8 cellular contexts compared by ENCODE assay signal in the genomic region with DNA sequence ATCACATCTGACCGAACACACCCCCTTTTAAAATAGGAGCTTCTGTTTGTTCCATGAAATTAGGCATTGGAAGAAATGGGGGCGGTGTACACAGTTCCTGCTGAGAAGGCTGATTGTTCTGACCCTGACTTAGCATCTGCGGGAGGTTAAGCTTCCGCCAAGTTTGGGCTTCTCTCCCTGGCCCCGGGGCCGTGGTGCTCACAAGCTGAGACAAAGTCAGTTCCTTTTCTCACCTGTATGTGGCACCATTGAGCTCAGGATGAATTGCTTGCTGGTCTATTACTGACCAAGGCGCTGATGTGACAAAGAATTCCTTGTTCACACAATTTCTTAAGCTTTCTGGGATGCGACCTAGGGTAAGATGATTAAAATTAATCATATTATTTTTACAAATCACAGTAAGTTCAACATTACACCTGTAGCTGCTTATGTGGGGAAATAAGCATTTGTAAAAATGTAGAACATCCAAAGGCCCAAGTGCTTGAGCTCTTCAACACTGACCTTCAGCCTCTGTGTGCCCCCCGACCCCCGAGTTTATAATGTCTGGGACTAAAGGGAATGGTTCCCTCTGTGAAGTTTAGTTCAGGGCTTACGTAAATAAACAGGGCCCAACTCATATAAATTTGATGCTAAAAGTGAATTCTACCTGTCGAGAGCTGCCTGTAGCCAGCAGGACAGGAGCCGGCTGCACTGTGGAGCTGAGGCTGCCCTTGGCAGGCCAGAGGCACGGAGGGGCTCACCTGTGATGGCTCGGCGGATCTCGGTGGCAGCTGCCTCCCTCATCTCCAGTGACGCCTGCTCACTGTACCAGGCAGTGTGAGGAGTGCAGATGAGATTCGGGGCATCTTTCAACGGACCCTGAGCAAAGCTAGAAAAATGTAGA. TPM values are rescaled to one million over a fixed set of nuclear protein-coding genes. Genes with fewer than 3 reads are reported as not detected.
A peak's percentile ranks its signal among the peaks of the same experiment; 100 is the strongest.
DNase-seq lines count a peak whose midpoint lies in the region; ATAC-seq and TF ChIP-seq lines count a peak whose summit lies in the region.

No MANE protein-coding gene starts in this region.

- no peaks in the 10 kb centered on the region for H3K27me3 ChIP-seq in BJ (ENCODE audit: control insufficient read depth, insufficient read depth, low read length)
- no peaks in the 10 kb centered on the region for H3K27me3 ChIP-seq in foreskin keratinocyte
- H3K27me3 ChIP-seq in neuronal stem cell (ENCODE audit: control insufficient read depth in 3 of 3, insufficient read depth in 3 of 3, low read depth in 1 of 3, low read length in 3 of 3) = no peaks in the 10 kb centered on the region

- no peak overlapping the region for H2BK15ac ChIP-seq in neuronal stem cell (ENCODE audit: low read length)

- H3K36me3 ChIP-seq in BJ (ENCODE audit: control insufficient read depth, insufficient read depth, low read length) (peaks cover 47% of the 10 kb centered on the region), neuronal stem cell (replicated peaks in 1 of 2; ENCODE audit: control insufficient read depth in 2 of 2, insufficient read depth in 2 of 2, low read length in 2 of 2) (peaks cover 62 to 97% of the 10 kb centered on the region in 2 donors)

- H2AK5ac ChIP-seq in neuronal stem cell (ENCODE audit: low read depth, low read length) = no peak overlapping the region

- peak; percentile 65 for TF ChIP-seq CTCF in BJ (IDR thresholded peaks at IDR 0.05; ENCODE audit: insufficient read depth, low read depth, low read length)
- peak; percentile 42 for TF ChIP-seq CTCF in GM13977 (IDR thresholded peaks at IDR 0.05; ENCODE audit: extremely low read depth, insufficient read depth, missing control alignments)
- peak; percentile 78 for TF ChIP-seq CTCF in LNCaP clone FGC (IDR thresholded peaks at IDR 0.05; ENCODE audit: control insufficient read depth, extremely low read depth, insufficient read depth)
- peak; percentile 74 for TF ChIP-seq CTCF in VCaP (conservative IDR thresholded peaks at IDR 0.05)
- peak; percentile 75 for TF ChIP-seq CTCF in foreskin keratinocyte (conservative IDR thresholded peaks at IDR 0.05)

- no peaks in the 10 kb centered on the region for H3K4me1 ChIP-seq in foreskin keratinocyte
- H3K4me1 ChIP-seq in neuronal stem cell (ENCODE audit: control insufficient read depth in 2 of 2, insufficient read depth in 1 of 2, low read depth in 1 of 2, low read length in 2 of 2) = no peaks in the 10 kb centered on the region

- no peak overlapping the region for H3K4me2 ChIP-seq in neuronal stem cell (ENCODE audit: insufficient read depth, low read length, poor library complexity, severe bottlenecking)

- H2BK12ac ChIP-seq in neuronal stem cell (ENCODE audit: low read length) = no peak overlapping the region

- CTCF ChIA-PET in BJ (lab: Yijun Ruan, JAX) = interaction anchor here (0.6 to 2.7 kb wide), 23 partner anchors 9 to 702 kb away, joined by 3 to 20 read pairs (median 4); no protein-coding TSS in a partner anchor

- H3K14ac ChIP-seq in neuronal stem cell (ENCODE audit: low read length) = no peak overlapping the region

- H4K8ac ChIP-seq in neuronal stem cell (ENCODE audit: low read depth, low read length) = no peak overlapping the region

- no peak overlapping the region for H2AFZ ChIP-seq in neuronal stem cell (ENCODE audit: low read length)

- peaks cover 0 to 1% of the 10 kb centered on the region in 2 donors for H3K9me3 ChIP-seq in neuronal stem cell (replicated peaks in 1 of 2; ENCODE audit: control insufficient read depth in 2 of 2, insufficient read depth in 1 of 2, low read depth in 1 of 2, low read length in 2 of 2)

- H3K4me3 ChIP-seq in BJ (ENCODE audit: low read depth, low read length) (no peak overlapping the region), LNCaP clone FGC (ENCODE audit: low read depth, low read length) (no peak overlapping the region), neuronal stem cell (ENCODE audit: low read length in 2 of 2) (no peak overlapping the region)

- H3K18ac ChIP-seq in neuronal stem cell (ENCODE audit: low read length) = no peak overlapping the region

- H3K9ac ChIP-seq in neuronal stem cell (ENCODE audit: low read depth, low read length, poor library complexity) = no peak overlapping the region

- peak; percentile 77 for ATAC-seq in foreskin keratinocyte

- H3K27ac ChIP-seq in VCaP = no peak overlapping the region; the same call in 1 of the 2 replicates
- no peak overlapping the region for H3K27ac ChIP-seq in foreskin keratinocyte
- no peak overlapping the region for H3K27ac ChIP-seq in neuronal stem cell (replicated peaks; ENCODE audit: low read length)

- no peak for DNase-seq in BJ (ENCODE audit: low read depth)
- peak; percentile 20 for DNase-seq in GM13977 (ENCODE audit: low spot score)
- DNase-seq in LNCaP clone FGC (ENCODE audit: low read depth) = peak; percentile 41
- DNase-seq in foreskin keratinocyte = no peak
- DNase-seq in neuronal stem cell (ENCODE audit: low spot score) = peak; percentile 36
- no peak for DNase-seq in activated effector memory CD4-positive, alpha-beta T cell treated with Interleukin-2 at 50 U/mL for 16 hours
- no peak for DNase-seq in LoVo (ENCODE audit: low spot score)

- H3K23ac ChIP-seq in neuronal stem cell (ENCODE audit: low read depth, low read length, poor library complexity) = no peak overlapping the region

- no peak overlapping the region for H2BK120ac ChIP-seq in neuronal stem cell (ENCODE audit: low read depth, low read length)

- no peak overlapping the region for H4K91ac ChIP-seq in neuronal stem cell (ENCODE audit: low read depth, low read length, poor library complexity)

- in situ Hi-C loops in GM13977 (cut with MboI; ENCODE audit: low pct_unique_long_range_greater_than_20kb, low sequenced_read_pairs, unreplicated experiment) = no loop called here

- H2BK5ac ChIP-seq in neuronal stem cell (ENCODE audit: low read length) = no peak overlapping the region

- POLR2A ChIA-PET in BJ (lab: Charles Lee) = no interaction called here

- WGBS in neuronal stem cell (ENCODE audit: extremely low coverage in 2 of 2, insufficient read length in 2 of 2, insufficient replicate concordance in 1 of 2), 2 donors = no CpG with 5 or more reads among the region's 20 CpGs

- H3K4ac ChIP-seq in neuronal stem cell (ENCODE audit: low read length) = no peak overlapping the region

- H3K79me1 ChIP-seq in neuronal stem cell (ENCODE audit: low read depth, low read length) = peaks cover 2% of the 10 kb centered on the region

RNA-seq across cellular contexts. Expression of gene ZRANB1, which starts 50.8 kb away (rescaled TPM):
- 9.3 and 15.9 TPM in 2 replicates for polyA plus RNA-seq in BJ (2011; rRNA removed)
- 13.6 and 14.3 TPM in 2 replicates for polyA minus RNA-seq in BJ (2011; rRNA and poly(A)+ RNA removed)
- total RNA-seq in foreskin keratinocyte = 11.5 and 12.5 TPM in 2 replicates
- 3.8 and 4.5 TPM in 2 replicates for polyA plus RNA-seq in foreskin keratinocyte
- 13.4 TPM for polyA plus RNA-seq in neuronal stem cell (2013, experiment 1 of 2)
- polyA plus RNA-seq in neuronal stem cell (2013, experiment 2 of 2) = 14.2 TPM

Comparison
In these comparisons a context has a peak if more than half of its experiments do, and no peak if none do; other contexts are left out.
1. DNase-seq: peak in GM13977 (single experiment), LNCaP clone FGC (single experiment) and neuronal stem cell (single experiment); none in BJ (single experiment), foreskin keratinocyte (0 of 2), activated effector memory CD4-positive, alpha-beta T cell treated with Interleukin-2 at 50 U/mL for 16 hours (single experiment) and LoVo (single experiment).
2. Peak in every context shown above with its lines, with median percentiles within 50 percentile points of each other: CTCF ChIP-seq.